15 cellular contexts compared by ENCODE assay signal in the genomic region with DNA sequence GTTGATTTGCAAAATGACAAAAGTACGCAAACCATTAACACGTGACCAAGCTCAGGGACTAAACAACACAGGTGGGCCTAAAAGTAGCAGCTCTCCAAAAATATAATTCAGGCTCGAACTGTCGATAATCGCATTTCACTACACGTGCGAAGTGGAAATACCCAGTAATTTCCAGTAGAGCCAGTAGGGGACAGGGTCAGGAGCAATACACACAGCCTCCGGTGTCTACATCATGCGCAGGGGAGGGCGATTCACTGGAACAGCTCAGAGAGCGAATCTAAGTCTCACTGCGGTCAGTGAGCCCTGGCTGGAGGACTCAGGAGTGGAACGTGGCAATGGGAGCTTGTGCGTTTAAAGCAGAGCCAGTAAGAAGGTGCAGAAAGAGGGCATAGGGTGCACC.
"Had no signal": no experiment of that assay in that cellular context is flagged by ENCODE, and none has a peak within 500 bp of the region (broad histone marks: within the 10 kb centered on the region; RNA-seq: fewer than 3 reads in every experiment).

No MANE protein-coding gene starts in this region.

- H3K27me3 ChIP-seq: esophagus squamous epithelium, left lung, right atrium auricular region, tibial nerve had no signal

- ATAC-seq: activated CD4-positive, alpha-beta T cell treated with anti-CD3 and anti-CD28 coated beads for 36 hours; activated CD8-positive, alpha-beta T cell treated with anti-CD3 and anti-CD28 coated beads, Interleukin-2, amount 10 ng/mL, durations not matched to agents 7 days and 5 days; left lung; stimulated activated naive B cell treated with anti-CD40 and anti-IgM and Interleukin-4, amounts not matched to agents 10 μg/mL and 1 μg/mL and 100 μg/mL, for 72 hours had no signal

- DNase-seq: activated CD4-positive, alpha-beta T cell treated with anti-CD3 and anti-CD28 coated beads for 36 hours; activated CD8-positive, alpha-beta memory T cell treated with anti-CD3 and anti-CD28 coated beads, Interleukin-2, amount 50 U/mL, for 48 hours; activated CD8-positive, alpha-beta T cell treated with anti-CD3 and anti-CD28 coated beads, Interleukin-2, amount 10 ng/mL, durations not matched to agents 7 days and 5 days; activated naive CD8-positive, alpha-beta T cell treated with anti-CD3 and anti-CD28 coated beads, Interleukin-2, amount 10 ng/mL, durations not matched to agents 7 days and 5 days; anterior cingulate cortex; cerebellar nuclear complex; esophagus squamous epithelium; foreskin fibroblast; head of caudate nucleus; left lung; mesenchymal stem cell; stimulated activated naive B cell treated with anti-CD40 and anti-IgM and Interleukin-4, amounts not matched to agents 10 μg/mL and 1 μg/mL and 100 μg/mL, for 72 hours had no signal

- H3K9me3 ChIP-seq: esophagus squamous epithelium, left lung, right atrium auricular region, tibial nerve had no signal

- H3K4me3 ChIP-seq: esophagus squamous epithelium, left lung, right atrium auricular region, tibial nerve had no signal

- H3K27ac ChIP-seq: esophagus squamous epithelium, left lung, parathyroid adenoma, right atrium auricular region, tibial nerve had no signal
